Comparison of ENCODE assay signal across 9 cellular contexts in genomic region chr2:70766357-70767093, GRCh38. TPM values are rescaled to one million over a fixed set of nuclear protein-coding genes. Genes with fewer than 3 reads are reported as not detected.
A peak's percentile ranks its signal among the peaks of the same experiment; 100 is the strongest.
DNase-seq lines count a peak whose midpoint lies in the region; ATAC-seq and TF ChIP-seq lines count a peak whose summit lies in the region.
"Had no signal": no experiment of that assay in that cellular context is flagged by ENCODE, and none has a peak within 500 bp of the region (broad histone marks: within the 10 kb centered on the region; RNA-seq: fewer than 3 reads in every experiment).

No MANE protein-coding gene starts in this region.

- H3K27ac ChIP-seq in breast epithelium = no peak overlapping the region
- peak overlapping the region; percentile 57 for H3K27ac ChIP-seq in iPS-20b (ENCODE audit: low read length)
- no peak overlapping the region for H3K27ac ChIP-seq in thoracic aorta

- H3K9ac ChIP-seq in iPS-20b (ENCODE audit: low read depth, low read length) = peak overlapping the region; percentile 85

- H3K27ac Mint-ChIP-seq in MCF 10A (ENCODE audit: low read depth, unreplicated experiment) = no peak overlapping the region
- H3K27ac Mint-ChIP-seq in activated CD4-positive, alpha-beta memory T cell treated with anti-CD3 and anti-CD28 coated beads for 36 hours = no peak overlapping the region

- H3K36me3 Mint-ChIP-seq in MCF 10A (ENCODE audit: insufficient read depth, unreplicated experiment) = no peaks in the 10 kb centered on the region
- peaks cover 2% of the 10 kb centered on the region for H3K36me3 Mint-ChIP-seq in activated CD4-positive, alpha-beta memory T cell treated with anti-CD3 and anti-CD28 coated beads for 36 hours

- DNase-seq in breast epithelium (ENCODE audit: low spot score in 2 of 2) (no peak), MCF 10A (ENCODE audit: unreplicated experiment) (no peak), thoracic aorta (ENCODE audit: low spot score) (no peak), inferior parietal cortex (ENCODE audit: extremely low spot score) (no peak)
- DNase-seq in activated CD4-positive, alpha-beta memory T cell treated with anti-CD3 and anti-CD28 coated beads for 36 hours = no peak

- no peak overlapping the region for H3K4me3 Mint-ChIP-seq in MCF 10A (ENCODE audit: unreplicated experiment)
- H3K4me3 Mint-ChIP-seq in activated CD4-positive, alpha-beta memory T cell treated with anti-CD3 and anti-CD28 coated beads for 36 hours = peak overlapping the region; percentile 67

- TF ChIP-seq CTCF in breast epithelium (IDR thresholded peaks at IDR 0.05) (no peak), MCF 10A (IDR thresholded peaks at IDR 0.05; ENCODE audit: unreplicated experiment) (no peak), thoracic aorta (IDR thresholded peaks at IDR 0.05) (no peak)

- H3K4me1 ChIP-seq in breast epithelium (peaks cover 0 to 6% of the 10 kb centered on the region in 2 donors), iPS-20b (ENCODE audit: insufficient read depth, low read length) (peaks cover 33% of the 10 kb centered on the region), thoracic aorta (ENCODE audit: control insufficient read depth in 1 of 2, low read depth in 2 of 2) (peaks cover 15 to 16% of the 10 kb centered on the region in 2 donors)

- intact Hi-C loops in breast epithelium (cut with DNase I; ENCODE audit: low total_unique reads) = no loop called here
- intact Hi-C loops in MCF 10A (cut with micrococcal nuclease) = no loop called here
- intact Hi-C loops in activated CD4-positive, alpha-beta memory T cell treated with anti-CD3 and anti-CD28 coated beads for 36 hours (cut with micrococcal nuclease) = no loop called here

- CTCF ChIA-PET in MCF 10A (lab: Yijun Ruan, JAX) = interaction anchor here (1.2 kb wide), 1 partner anchor 25 kb away, joined by 3 read pairs; no protein-coding TSS in a partner anchor
- CTCF ChIA-PET in activated CD4-positive, alpha-beta memory T cell treated with anti-CD3 and anti-CD28 coated beads for 36 hours (lab: Charles Lee) = no interaction called here

- TF ChIP-seq POLR2A in breast epithelium (IDR thresholded peaks at IDR 0.05) = no peak

- ATAC-seq in thoracic aorta (ENCODE audit: insufficient number of reproducible peaks, low FRiP score, low read depth) (no peak), GM21529 (IDR thresholded peaks at IDR 0.05; ENCODE audit: unreplicated experiment) (no peak), GM21576 (IDR thresholded peaks at IDR 0.05; ENCODE audit: unreplicated experiment) (no peak)
- ATAC-seq: HCT116 had no signal

- H3K9me3 ChIP-seq in breast epithelium = no peaks in the 10 kb centered on the region
- H3K9me3 ChIP-seq in iPS-20b (ENCODE audit: insufficient read depth, low read depth, low read length) = no peaks in the 10 kb centered on the region
- no peaks in the 10 kb centered on the region for H3K9me3 ChIP-seq in thoracic aorta

- H3K4me3 ChIP-seq in breast epithelium (peak overlapping the region; percentile 43 to 60 (median 52)), iPS-20b (ENCODE audit: low read length) (peak overlapping the region; percentile 80), thoracic aorta (peak overlapping the region; percentile 71)

- no peaks in the 10 kb centered on the region for H3K36me3 ChIP-seq in breast epithelium
- H3K36me3 ChIP-seq in iPS-20b (ENCODE audit: insufficient read depth, low read depth, low read length) = no peaks in the 10 kb centered on the region
- H3K36me3 ChIP-seq in thoracic aorta = no peaks in the 10 kb centered on the region

- H3K27me3 ChIP-seq in breast epithelium (peaks cover 5 to 33% of the 10 kb centered on the region in 2 donors), iPS-20b (ENCODE audit: insufficient read depth, low read length) (no peaks in the 10 kb centered on the region), thoracic aorta (replicated peaks; ENCODE audit: insufficient read depth) (peaks cover 10% of the 10 kb centered on the region)

- peaks cover 60% of the 10 kb centered on the region for H3K27me3 Mint-ChIP-seq in MCF 10A (ENCODE audit: insufficient read depth, unreplicated experiment)
- H3K27me3 Mint-ChIP-seq in activated CD4-positive, alpha-beta memory T cell treated with anti-CD3 and anti-CD28 coated beads for 36 hours = peaks cover 46% of the 10 kb centered on the region

- H3K4me1 Mint-ChIP-seq in MCF 10A (ENCODE audit: insufficient read depth, unreplicated experiment) = no peaks in the 10 kb centered on the region
- peaks cover 12% of the 10 kb centered on the region for H3K4me1 Mint-ChIP-seq in activated CD4-positive, alpha-beta memory T cell treated with anti-CD3 and anti-CD28 coated beads for 36 hours (ENCODE audit: low read depth)

- H3K9me3 Mint-ChIP-seq in MCF 10A (ENCODE audit: unreplicated experiment) = no peaks in the 10 kb centered on the region
- no peaks in the 10 kb centered on the region for H3K9me3 Mint-ChIP-seq in activated CD4-positive, alpha-beta memory T cell treated with anti-CD3 and anti-CD28 coated beads for 36 hours

- POLR2A ChIA-PET in MCF 10A (lab: Yijun Ruan, JAX) = no interaction called here
- POLR2A ChIA-PET in activated CD4-positive, alpha-beta memory T cell treated with anti-CD3 and anti-CD28 coated beads for 36 hours (lab: Charles Lee) = no interaction called here

- no TSS peak for BruUV-seq in MCF 10A (replicated peaks; lab: Mats Ljungman, UMichigan)

RNA-seq across cellular contexts. Expression of gene ADD2, which starts 1.5 kb away (rescaled TPM):
- 1 to 10 TPM; 1.3 to 2.3 (median 1.9) TPM for total RNA-seq in breast epithelium
- 0.23 and 0.34 TPM in 2 replicates for total RNA-seq in MCF 10A (2022)
- total RNA-seq in activated CD4-positive, alpha-beta memory T cell treated with anti-CD3 and anti-CD28 coated beads for 36 hours = 1 to 10 TPM; 5.6 to 6.0 TPM
- total RNA-seq in thoracic aorta = 1 to 10 TPM in 1 of 2 donors, under 1 TPM in 1; 0.41 to 1.6 TPM

RNA-seq across cellular contexts. Expression of gene FIGLA, which starts 23.9 kb away (rescaled TPM):
- total RNA-seq in breast epithelium (not detected), MCF 10A (2022) (not detected in 2 replicates), thoracic aorta (not detected)
- not detected for total RNA-seq in activated CD4-positive, alpha-beta memory T cell treated with anti-CD3 and anti-CD28 coated beads for 36 hours

RNA-seq across cellular contexts. Expression of gene CLEC4F, which starts 53.9 kb away (rescaled TPM):
- total RNA-seq in breast epithelium (under 1 TPM in 1 of 3 donors, not detected in 2; 0.88 TPM), MCF 10A (2022) (not detected in 2 replicates), thoracic aorta (under 1 TPM in 1 of 2 donors, not detected in 1; 0.54 TPM)
- not detected for total RNA-seq in activated CD4-positive, alpha-beta memory T cell treated with anti-CD3 and anti-CD28 coated beads for 36 hours
